4 cellular contexts compared by ENCODE assay signal in genomic region chr22:46312848-46313247, GRCh38. TPM values are rescaled to one million over a fixed set of nuclear protein-coding genes. Genes with fewer than 3 reads are reported as not detected.
"Had no signal": no experiment of that assay in that cellular context is flagged by ENCODE, and none has a peak within 500 bp of the region (broad histone marks: within the 10 kb centered on the region; RNA-seq: fewer than 3 reads in every experiment).

No MANE protein-coding gene starts in this region.

RNA-seq across cellular contexts. Expression of gene PKDREJ, which starts 49.7 kb away (rescaled TPM):
- total RNA-seq: GM23248, GM23338, H4, HFFc6 had no signal
- polyA plus RNA-seq: GM23338 had no signal
